16 cellular contexts compared by ENCODE assay signal in the genomic region with DNA sequence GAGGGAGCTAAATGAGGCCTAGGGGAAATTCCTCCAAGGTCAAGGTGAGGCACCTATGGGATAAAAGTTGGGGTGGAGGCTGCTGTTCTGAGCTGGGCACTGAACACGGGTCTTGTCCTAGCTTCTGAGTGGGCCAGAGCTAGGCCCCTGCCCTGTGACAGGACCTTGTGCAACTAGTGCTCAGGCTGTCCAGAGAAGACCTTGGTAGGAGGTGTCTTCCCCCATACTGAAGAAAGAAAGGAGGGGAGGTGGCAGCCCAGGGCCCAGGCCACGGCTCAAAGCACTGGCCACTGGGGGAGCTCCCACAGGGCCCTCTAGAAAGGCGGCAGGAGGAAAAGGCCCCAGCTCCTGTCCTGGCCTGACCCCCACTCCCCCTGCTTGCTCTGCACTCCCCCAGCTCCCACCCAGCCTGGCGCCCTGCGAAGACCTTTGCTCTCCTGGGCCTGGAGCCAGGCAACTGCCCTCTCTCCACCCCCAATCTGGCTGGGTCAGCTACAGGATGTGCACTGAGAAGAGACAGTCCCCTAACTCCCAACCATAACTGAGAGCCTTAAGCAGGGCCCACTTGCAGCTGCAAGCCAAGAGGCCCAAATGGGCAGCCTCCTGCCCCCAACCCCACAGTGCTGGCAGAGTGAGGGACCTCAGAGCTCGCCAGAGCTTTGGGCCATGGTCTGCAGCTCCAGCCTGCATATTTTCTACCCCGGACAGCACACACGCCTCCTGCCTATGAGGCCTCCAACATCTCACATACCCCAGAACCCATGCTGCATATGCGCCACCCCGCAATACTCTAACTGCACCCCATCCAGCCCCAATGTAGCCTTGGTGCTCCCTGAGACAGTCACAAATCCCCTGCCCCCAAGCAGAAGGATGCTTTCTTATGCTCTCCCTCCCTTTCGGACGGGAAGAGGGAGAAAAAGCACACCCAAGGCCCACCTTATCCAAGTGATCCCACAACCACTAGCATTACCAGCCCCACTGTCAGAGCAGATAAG. TPM values are rescaled to one million over a fixed set of nuclear protein-coding genes. Genes with fewer than 3 reads are reported as not detected.
DNase-seq lines count a peak whose midpoint lies in the region; ATAC-seq and TF ChIP-seq lines count a peak whose summit lies in the region.
"Had no signal": no experiment of that assay in that cellular context is flagged by ENCODE, and none has a peak within 500 bp of the region (broad histone marks: within the 10 kb centered on the region; RNA-seq: fewer than 3 reads in every experiment).

No MANE protein-coding gene starts in this region.

- DNase-seq in NT2/D1 (ENCODE audit: low read depth, low spot score) (no peak), esophagus squamous epithelium (lab: John Stamatoyannopoulos, UW) (no peak), thoracic aorta (ENCODE audit: low spot score) (no peak), SKM-1 treated with dmso at 0.1 percent for 144 hours (lab: John Stamatoyannopoulos, UW; ENCODE audit: unreplicated experiment) (no peak)
- DNase-seq: activated CD8-positive, alpha-beta memory T cell treated with anti-CD3 and anti-CD28 coated beads, Interleukin-2, amount 50 U/mL, for 4 hours; amniotic stem cell; CD8-positive, alpha-beta T cell; MM.1S had no signal

- TF ChIP-seq CTCF in esophagus squamous epithelium (IDR thresholded peaks at IDR 0.05) (no peak), thoracic aorta (IDR thresholded peaks at IDR 0.05) (no peak)

- 0 out of 2 replicates have a peak, but pooled peaks cover 5% of the 10 kb centered on the region for H3K9me3 ChIP-seq in NT2/D1 (ENCODE audit: insufficient read depth, low read length)
- no peaks in the 10 kb centered on the region for H3K9me3 ChIP-seq in esophagus squamous epithelium
- H3K9me3 ChIP-seq in mucosa of rectum (ENCODE audit: control insufficient read depth in 2 of 2, low read length in 2 of 2): no peaks in the 10 kb centered on the region
- no peaks in the 10 kb centered on the region for H3K9me3 ChIP-seq in thoracic aorta

- H3K9ac ChIP-seq in NT2/D1 (ENCODE audit: insufficient read length, low read depth): peak overlapping the region; percentile 15
- peak overlapping the region; percentile 44 to 70 for H3K9ac ChIP-seq in mucosa of rectum (ENCODE audit: low read depth in 1 of 2, low read length in 2 of 2)

- H3K27me3 ChIP-seq in NT2/D1 (ENCODE audit: insufficient read depth, insufficient read length) (no peaks in the 10 kb centered on the region), esophagus squamous epithelium (no peaks in the 10 kb centered on the region), mucosa of rectum (ENCODE audit: control insufficient read depth in 2 of 2, insufficient read depth in 2 of 2, low read length in 2 of 2) (no peaks in the 10 kb centered on the region), thoracic aorta (replicated peaks; ENCODE audit: insufficient read depth) (no peaks in the 10 kb centered on the region)

- WGBS in esophagus squamous epithelium, 2 donors: 82 to 85% methylated on average over 10 to 11 of the region's 12 CpGs

- no peak for TF ChIP-seq POLR2A in esophagus squamous epithelium (IDR thresholded peaks at IDR 0.05)

- ATAC-seq in thoracic aorta (ENCODE audit: insufficient number of reproducible peaks, low FRiP score, low read depth) (peak; percentile 19), HG03439 (IDR thresholded peaks at IDR 0.05; ENCODE audit: unreplicated experiment) (no peak), HG03045 (IDR thresholded peaks at IDR 0.05; ENCODE audit: unreplicated experiment) (no peak), HG03095 (IDR thresholded peaks at IDR 0.05; ENCODE audit: unreplicated experiment) (no peak)
- ATAC-seq: CD8-positive, alpha-beta T cell had no signal

- H3K4me1 ChIP-seq in NT2/D1 (ENCODE audit: insufficient read depth, insufficient read length) (peaks cover 29% of the 10 kb centered on the region), esophagus squamous epithelium (peaks cover 22 to 95% (median 53%) of the 10 kb centered on the region in 3 donors), mucosa of rectum (ENCODE audit: control insufficient read depth in 2 of 2, insufficient read depth in 2 of 2, low read length in 2 of 2) (peaks cover 94 to 96% of the 10 kb centered on the region in 2 donors), thoracic aorta (ENCODE audit: control insufficient read depth in 1 of 2, low read depth in 2 of 2) (peaks cover 0 to 58% of the 10 kb centered on the region in 2 donors)

- H3K4me3 ChIP-seq in NT2/D1 (ENCODE audit: insufficient read length, low read depth) (no peak overlapping the region), esophagus squamous epithelium (no peak overlapping the region), mucosa of rectum (ENCODE audit: low read length in 2 of 2) (peak overlapping the region in 1 of 2 donors; percentile 13), thoracic aorta (no peak overlapping the region)
- H3K4me3 ChIP-seq: smooth muscle cell had no signal

- peak overlapping the region in 3 of 4 donors; percentile 11 to 33 (median 11) for H3K27ac ChIP-seq in esophagus squamous epithelium
- H3K27ac ChIP-seq in mucosa of rectum (ENCODE audit: low read depth in 2 of 2, low read length in 2 of 2): peak overlapping the region; percentile 93 to 94
- no peak overlapping the region for H3K27ac ChIP-seq in thoracic aorta
- H3K27ac ChIP-seq: HL-60 had no signal

- intact Hi-C loops in esophagus squamous epithelium (cut with DNase I): no loop called here

- H3K36me3 ChIP-seq in NT2/D1 (ENCODE audit: insufficient read depth, insufficient read length, low read length) (peaks cover 72% of the 10 kb centered on the region), esophagus squamous epithelium (peaks cover 9 to 93% (median 20%) of the 10 kb centered on the region in 3 donors), mucosa of rectum (ENCODE audit: control insufficient read depth in 2 of 2, insufficient read depth in 2 of 2, low read length in 2 of 2) (peaks cover 43 to 51% of the 10 kb centered on the region in 2 donors), thoracic aorta (peaks cover 10% of the 10 kb centered on the region)

RNA-seq across cellular contexts. Expression of gene HSD11B2, which starts 15.3 kb away (rescaled TPM):
- total RNA-seq in esophagus squamous epithelium: 10 to 100 TPM in 1 of 4 donors, 1 to 10 TPM in 3; 2.1 to 13.0 (median 6.7) TPM
- not detected for total RNA-seq in thoracic aorta
- total RNA-seq: CD8-positive, alpha-beta T cell; RPMI7951; smooth muscle cell had no signal

RNA-seq across cellular contexts. Expression of gene ZDHHC1, which starts 29.9 kb away (rescaled TPM):
- 10 to 100 TPM in 1 of 4 donors, 1 to 10 TPM in 3; 2.5 to 11.1 (median 3.8) TPM for total RNA-seq in esophagus squamous epithelium
- total RNA-seq in thoracic aorta: 10 to 100 TPM; 15.0 to 28.7 TPM
- total RNA-seq: CD8-positive, alpha-beta T cell had no signal

RNA-seq across cellular contexts. Expression of gene ATP6V0D1, which starts 34.7 kb away (rescaled TPM):
- total RNA-seq in esophagus squamous epithelium (100 to 1,000 TPM in 3 of 4 donors, 10 to 100 TPM in 1; 99.4 to 158 (median 131) TPM), thoracic aorta (10 to 100 TPM; 68.6 to 72.7 TPM)

RNA-seq across cellular contexts. Expression of gene AGRP, which starts 37.1 kb away (rescaled TPM):
- total RNA-seq in esophagus squamous epithelium: not detected
- total RNA-seq in thoracic aorta: not detected
- total RNA-seq: CD8-positive, alpha-beta T cell; mesenteric fat pad; RPMI7951; smooth muscle cell had no signal

RNA-seq across cellular contexts. Expression of gene TPPP3, which starts 52.9 kb away (rescaled TPM):
- 10 to 100 TPM in 2 of 4 donors, 1 to 10 TPM in 2; 3.0 to 26.2 (median 8.2) TPM for total RNA-seq in esophagus squamous epithelium
- 10 to 100 TPM; 12.6 to 34.9 TPM for total RNA-seq in thoracic aorta
- total RNA-seq: CD8-positive, alpha-beta T cell had no signal

Comparison
In these comparisons a context has a peak if more than half of its experiments do, and no peak if none do; other contexts are left out.
1. H3K27ac ChIP-seq: peak in esophagus squamous epithelium (3 of 4) and mucosa of rectum (2 of 2); none in thoracic aorta (0 of 2).